In the genomic region with DNA sequence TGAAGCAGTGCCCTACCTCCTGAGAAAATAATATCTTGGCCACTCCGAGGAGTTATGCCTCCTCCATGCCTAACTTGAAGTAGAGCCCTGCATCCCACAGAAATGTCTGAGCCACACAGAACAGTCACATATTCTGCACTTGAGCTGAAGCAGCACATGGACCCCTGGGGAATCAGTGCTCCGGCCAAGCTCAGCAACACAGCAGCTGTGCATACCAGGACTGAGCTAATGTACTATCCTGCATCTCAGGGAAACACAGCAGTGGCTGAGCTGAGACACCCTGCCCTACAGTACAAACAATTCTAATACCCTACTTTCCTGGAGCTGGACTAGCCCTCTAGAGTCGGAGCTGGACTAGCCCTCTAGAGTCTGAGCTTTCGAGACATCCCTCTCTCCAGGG, we compare ENCODE assay signal across 26 cellular contexts.
"Had no signal": no experiment of that assay in that cellular context is flagged by ENCODE, and none has a peak within 500 bp of the region (broad histone marks: within the 10 kb centered on the region; RNA-seq: fewer than 3 reads in every experiment).

No MANE protein-coding gene starts in this region.

- H3K36me3 ChIP-seq: gastrocnemius medialis, heart right ventricle, left ventricle myocardium inferior, lower lobe of right lung, neural progenitor cell, right lobe of liver, spleen, tibial artery had no signal

- H3K4me1 Mint-ChIP-seq: naive B cell; neural progenitor cell; stimulated activated memory B cell treated with anti-CD40 and anti-IgM and Interleukin-4, amounts not matched to agents 10 μg/mL and 1 μg/mL and 100 μg/mL, for 72 hours had no signal

- DNase-seq: dorsolateral prefrontal cortex; effector CD4-positive, alpha-beta T cell; foreskin fibroblast; gastrocnemius medialis; heart right ventricle; hippocampal formation; left colon; left ventricle myocardium inferior; lower lobe of right lung; naive B cell; right lobe of liver; spleen; stimulated activated CD4-positive, alpha-beta T cell treated with anti-CD3 and anti-CD28 coated beads, Interleukin-4, amount 100 ng/mL, for 4 hours; stimulated activated naive CD8-positive, alpha-beta T cell treated with anti-CD3 and anti-CD28 coated beads, Interleukin-15, Interleukin-2, amounts not matched to agents 100 U/mL and 50 U/mL, for 24 hours; substantia nigra; testis; tibial artery had no signal

- H3K36me3 Mint-ChIP-seq: neural progenitor cell had no signal

- H3K4me3 Mint-ChIP-seq: naive B cell; natural killer cell treated with Interleukin-12 subunit alpha and Interleukin-12 subunit beta and Interleukin-15 and Interleukin-18, amount 100 ng/mL, for 72 hours; neural progenitor cell; stimulated activated memory B cell treated with anti-CD40 and anti-IgM and Interleukin-4, amounts not matched to agents 10 μg/mL and 1 μg/mL and 100 μg/mL, for 72 hours; type B pancreatic cell had no signal

- H3K4me1 ChIP-seq: gastrocnemius medialis, heart right ventricle, left ventricle myocardium inferior, lower lobe of right lung, neural progenitor cell, parathyroid adenoma, right lobe of liver, spleen, testis, tibial artery had no signal

- FAIRE-seq: colon, islet of Langerhans had no signal

- H3K27me3 Mint-ChIP-seq: stimulated activated memory B cell treated with anti-CD40 and anti-IgM and Interleukin-4, amounts not matched to agents 10 μg/mL and 1 μg/mL and 100 μg/mL, for 72 hours had no signal

- H3K27ac ChIP-seq: dorsolateral prefrontal cortex, gastrocnemius medialis, heart right ventricle, left ventricle myocardium inferior, lower lobe of right lung, neural progenitor cell, parathyroid adenoma, right lobe of liver, skin epidermis, spleen, testis, tibial artery had no signal

- H3K27me3 ChIP-seq: dorsolateral prefrontal cortex, gastrocnemius medialis, heart right ventricle, neural progenitor cell, right lobe of liver, testis, tibial artery had no signal

- H3K27ac Mint-ChIP-seq: naive B cell; natural killer cell treated with Interleukin-12 subunit alpha and Interleukin-12 subunit beta and Interleukin-15 and Interleukin-18, amount 100 ng/mL, for 72 hours; neural progenitor cell; progenitor cell of endocrine pancreas; stimulated activated memory B cell treated with anti-CD40 and anti-IgM and Interleukin-4, amounts not matched to agents 10 μg/mL and 1 μg/mL and 100 μg/mL, for 72 hours; type B pancreatic cell had no signal

- H3K4me3 ChIP-seq: dorsolateral prefrontal cortex, gastrocnemius medialis, heart right ventricle, left ventricle myocardium inferior, lower lobe of right lung, neural progenitor cell, right lobe of liver, skin epidermis, spleen, testis, tibial artery had no signal

- ATAC-seq: gastrocnemius medialis; left colon; lower lobe of right lung; right lobe of liver; stimulated activated naive CD8-positive, alpha-beta T cell treated with anti-CD3 and anti-CD28 coated beads, Interleukin-15, Interleukin-2, amounts not matched to agents 100 U/mL and 50 U/mL, for 24 hours had no signal

- H3K9me3 ChIP-seq: testis had no signal
